Comparison of ENCODE assay signal across 12 cellular contexts in genomic region chr3:105385868-105386508, GRCh38. TPM values are rescaled to one million over a fixed set of nuclear protein-coding genes. Genes with fewer than 3 reads are reported as not detected.
DNase-seq lines count a peak whose midpoint lies in the region; ATAC-seq and TF ChIP-seq lines count a peak whose summit lies in the region.
"Had no signal": no experiment of that assay in that cellular context is flagged by ENCODE, and none has a peak within 500 bp of the region (broad histone marks: within the 10 kb centered on the region; RNA-seq: fewer than 3 reads in every experiment).

No MANE protein-coding gene starts in this region.

- H3K27me3 ChIP-seq in ascending aorta = no peaks in the 10 kb centered on the region
- H3K27me3 ChIP-seq in mesendoderm (ENCODE audit: insufficient read depth, low read length, poor library complexity) = no peaks in the 10 kb centered on the region
- H3K27me3 ChIP-seq: BLaER1 had no signal

- H3K56ac ChIP-seq in mesendoderm (ENCODE audit: low read length) = no peak overlapping the region

- H3K4me3 ChIP-seq in ascending aorta = no peak overlapping the region
- no peak overlapping the region for H3K4me3 ChIP-seq in mesendoderm (ENCODE audit: low read length)
- H3K4me3 ChIP-seq: BLaER1 had no signal

- H3K4me1 ChIP-seq in ascending aorta (no peaks in the 10 kb centered on the region), mesendoderm (ENCODE audit: control insufficient read depth, low read depth, low read length) (no peaks in the 10 kb centered on the region)
- H3K4me1 ChIP-seq: BLaER1 had no signal

- no peak overlapping the region for H4K5ac ChIP-seq in mesendoderm (ENCODE audit: low read length)

- H3K79me2 ChIP-seq in mesendoderm (ENCODE audit: control insufficient read depth, insufficient read depth, low read length) = no peaks in the 10 kb centered on the region

- H3K27ac ChIP-seq in ascending aorta = no peak overlapping the region
- no peak overlapping the region for H3K27ac ChIP-seq in mesendoderm (ENCODE audit: low read depth, low read length)
- H3K27ac ChIP-seq: BLaER1, parathyroid adenoma had no signal

- H2BK15ac ChIP-seq in mesendoderm (replicated peaks; ENCODE audit: low read depth) = no peak overlapping the region

- no peak overlapping the region for H2BK5ac ChIP-seq in mesendoderm (ENCODE audit: low read length)

- no peak overlapping the region for H4K8ac ChIP-seq in mesendoderm (ENCODE audit: low read depth, low read length)

- H3K4me2 ChIP-seq in mesendoderm (ENCODE audit: low read length) = no peak overlapping the region
- H3K4me2 ChIP-seq: BLaER1 had no signal

- DNase-seq in CD1c-positive myeloid dendritic cell (ENCODE audit: extremely low spot score) (peak; percentile 59), NOMO-1 (lab: John Stamatoyannopoulos, UW; ENCODE audit: unreplicated experiment in 2 of 2) (peak; percentile 7 to 84), cerebellar nuclear complex (lab: John Stamatoyannopoulos, UW) (no peak), ascending aorta (ENCODE audit: low spot score in 2 of 2) (no peak), mesendoderm (no peak), NCI-H1694 (lab: John Stamatoyannopoulos, UW) (no peak)
- DNase-seq: amygdala had no signal

- peak; percentile 73 for ATAC-seq in GM19452 (IDR thresholded peaks at IDR 0.05; ENCODE audit: unreplicated experiment)
- peak; percentile 68 for ATAC-seq in HG03097 (IDR thresholded peaks at IDR 0.05; ENCODE audit: low FRiP score, unreplicated experiment)
- ATAC-seq: WTC11 had no signal

- H3K18ac ChIP-seq in mesendoderm (ENCODE audit: low read length) = no peak overlapping the region

- H3K36me3 ChIP-seq in ascending aorta = no peaks in the 10 kb centered on the region
- no peaks in the 10 kb centered on the region for H3K36me3 ChIP-seq in mesendoderm (ENCODE audit: control insufficient read depth, insufficient read depth, low read length)
- H3K36me3 ChIP-seq: BLaER1 had no signal

- H3K23ac ChIP-seq in mesendoderm (ENCODE audit: low read length) = no peak overlapping the region

- no peak overlapping the region for H3K9ac ChIP-seq in mesendoderm (ENCODE audit: low read length)
- H3K9ac ChIP-seq: BLaER1, parathyroid adenoma had no signal

- H3K9me3 ChIP-seq in ascending aorta = peaks cover 4 to 15% of the 10 kb centered on the region in 2 donors

- no peak for TF ChIP-seq CTCF in ascending aorta (IDR thresholded peaks at IDR 0.05)

- intact Hi-C loops in ascending aorta (cut with DNase I) = no loop called here

- H2AK5ac ChIP-seq in mesendoderm (ENCODE audit: low read length) = no peak overlapping the region

- H3K79me1 ChIP-seq in mesendoderm (ENCODE audit: low read length) = no peaks in the 10 kb centered on the region

- no peak overlapping the region for H3K4ac ChIP-seq in mesendoderm (ENCODE audit: low read depth, low read length)

- no peak overlapping the region for H2BK120ac ChIP-seq in mesendoderm (ENCODE audit: low read depth, low read length)

RNA-seq across cellular contexts. Expression of gene ALCAM, which starts 19.3 kb away (rescaled TPM):
- total RNA-seq in ascending aorta = 26.1 TPM
- 9.0 TPM for polyA plus RNA-seq in mesendoderm (2013, experiment 1 of 2)
- 9.3 TPM for polyA plus RNA-seq in mesendoderm (2013, experiment 2 of 2)

Comparison
In these comparisons a context has a peak if more than half of its experiments do, and no peak if none do; other contexts are left out.
1. DNase-seq: peak in CD1c-positive myeloid dendritic cell (single experiment) and NOMO-1 (2 of 2); none in cerebellar nuclear complex (0 of 2), ascending aorta (0 of 2), mesendoderm (single experiment) and NCI-H1694 (single experiment).